In genomic region chr16:87012954-87013938, GRCh38 we compare ENCODE assay signal across 2 cellular contexts.
TF ChIP-seq lines count a peak whose summit lies in the region.

No MANE protein-coding gene starts in this region.

TF ChIP-seq in GM23338, 12 proteins besides CTCF, POLR2A, EP300 and RAD21:
- TF ChIP-seq NANOG (IDR thresholded peaks at IDR 0.05; ENCODE audit: borderline replicate concordance): no peak
- TF ChIP-seq, protein P1, sequence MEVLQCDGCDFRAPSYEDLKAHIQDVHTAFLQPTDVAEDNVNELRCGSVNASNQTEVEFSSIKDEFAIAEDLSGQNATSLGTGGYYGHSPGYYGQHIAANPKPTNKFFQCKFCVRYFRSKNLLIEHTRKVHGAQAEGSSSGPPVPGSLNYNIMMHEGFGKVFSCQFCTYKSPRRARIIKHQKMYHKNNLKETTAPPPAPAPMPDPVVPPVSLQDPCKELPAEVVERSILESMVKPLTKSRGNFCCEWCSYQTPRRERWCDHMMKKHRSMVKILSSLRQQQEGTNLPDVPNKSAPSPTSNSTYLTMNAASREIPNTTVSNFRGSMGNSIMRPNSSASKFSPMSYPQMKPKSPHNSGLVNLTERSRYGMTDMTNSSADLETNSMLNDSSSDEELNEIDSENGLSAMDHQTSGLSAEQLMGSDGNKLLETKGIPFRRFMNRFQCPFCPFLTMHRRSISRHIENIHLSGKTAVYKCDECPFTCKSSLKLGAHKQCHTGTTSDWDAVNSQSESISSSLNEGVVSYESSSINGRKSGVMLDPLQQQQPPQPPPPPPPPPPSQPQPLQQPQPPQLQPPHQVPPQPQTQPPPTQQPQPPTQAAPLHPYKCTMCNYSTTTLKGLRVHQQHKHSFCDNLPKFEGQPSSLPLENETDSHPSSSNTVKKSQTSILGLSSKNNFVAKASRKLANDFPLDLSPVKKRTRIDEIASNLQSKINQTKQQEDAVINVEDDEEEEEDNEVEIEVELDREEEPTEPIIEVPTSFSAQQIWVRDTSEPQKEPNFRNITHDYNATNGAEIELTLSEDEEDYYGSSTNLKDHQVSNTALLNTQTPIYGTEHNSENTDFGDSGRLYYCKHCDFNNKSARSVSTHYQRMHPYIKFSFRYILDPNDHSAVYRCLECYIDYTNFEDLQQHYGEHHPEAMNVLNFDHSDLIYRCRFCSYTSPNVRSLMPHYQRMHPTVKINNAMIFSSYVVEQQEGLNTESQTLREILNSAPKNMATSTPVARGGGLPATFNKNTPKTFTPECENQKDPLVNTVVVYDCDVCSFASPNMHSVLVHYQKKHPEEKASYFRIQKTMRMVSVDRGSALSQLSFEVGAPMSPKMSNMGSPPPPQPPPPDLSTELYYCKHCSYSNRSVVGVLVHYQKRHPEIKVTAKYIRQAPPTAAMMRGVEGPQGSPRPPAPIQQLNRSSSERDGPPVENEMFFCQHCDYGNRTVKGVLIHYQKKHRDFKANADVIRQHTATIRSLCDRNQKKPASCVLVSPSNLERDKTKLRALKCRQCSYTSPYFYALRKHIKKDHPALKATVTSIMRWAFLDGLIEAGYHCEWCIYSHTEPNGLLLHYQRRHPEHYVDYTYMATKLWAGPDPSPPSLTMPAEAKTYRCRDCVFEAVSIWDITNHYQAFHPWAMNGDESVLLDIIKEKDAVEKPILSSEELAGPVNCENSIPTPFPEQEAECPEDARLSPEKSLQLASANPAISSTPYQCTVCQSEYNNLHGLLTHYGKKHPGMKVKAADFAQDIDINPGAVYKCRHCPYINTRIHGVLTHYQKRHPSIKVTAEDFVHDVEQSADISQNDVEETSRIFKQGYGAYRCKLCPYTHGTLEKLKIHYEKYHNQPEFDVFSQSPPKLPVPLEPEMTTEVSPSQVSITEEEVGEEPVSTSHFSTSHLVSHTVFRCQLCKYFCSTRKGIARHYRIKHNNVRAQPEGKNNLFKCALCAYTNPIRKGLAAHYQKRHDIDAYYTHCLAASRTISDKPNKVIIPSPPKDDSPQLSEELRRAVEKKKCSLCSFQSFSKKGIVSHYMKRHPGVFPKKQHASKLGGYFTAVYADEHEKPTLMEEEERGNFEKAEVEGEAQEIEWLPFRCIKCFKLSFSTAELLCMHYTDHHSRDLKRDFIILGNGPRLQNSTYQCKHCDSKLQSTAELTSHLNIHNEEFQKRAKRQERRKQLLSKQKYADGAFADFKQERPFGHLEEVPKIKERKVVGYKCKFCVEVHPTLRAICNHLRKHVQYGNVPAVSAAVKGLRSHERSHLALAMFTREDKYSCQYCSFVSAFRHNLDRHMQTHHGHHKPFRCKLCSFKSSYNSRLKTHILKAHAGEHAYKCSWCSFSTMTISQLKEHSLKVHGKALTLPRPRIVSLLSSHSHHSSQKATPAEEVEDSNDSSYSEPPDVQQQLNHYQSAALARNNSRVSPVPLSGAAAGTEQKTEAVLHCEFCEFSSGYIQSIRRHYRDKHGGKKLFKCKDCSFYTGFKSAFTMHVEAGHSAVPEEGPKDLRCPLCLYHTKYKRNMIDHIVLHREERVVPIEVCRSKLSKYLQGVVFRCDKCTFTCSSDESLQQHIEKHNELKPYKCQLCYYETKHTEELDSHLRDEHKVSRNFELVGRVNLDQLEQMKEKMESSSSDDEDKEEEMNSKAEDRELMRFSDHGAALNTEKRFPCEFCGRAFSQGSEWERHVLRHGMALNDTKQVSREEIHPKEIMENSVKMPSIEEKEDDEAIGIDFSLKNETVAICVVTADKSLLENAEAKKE (CRISPR knock-in tag; IDR thresholded peaks at IDR 0.05): no peak
- TF ChIP-seq EZH2 (IDR thresholded peaks at IDR 0.05; ENCODE audit: low read depth, unreplicated experiment): no peak
- TF ChIP-seq, protein P2, sequence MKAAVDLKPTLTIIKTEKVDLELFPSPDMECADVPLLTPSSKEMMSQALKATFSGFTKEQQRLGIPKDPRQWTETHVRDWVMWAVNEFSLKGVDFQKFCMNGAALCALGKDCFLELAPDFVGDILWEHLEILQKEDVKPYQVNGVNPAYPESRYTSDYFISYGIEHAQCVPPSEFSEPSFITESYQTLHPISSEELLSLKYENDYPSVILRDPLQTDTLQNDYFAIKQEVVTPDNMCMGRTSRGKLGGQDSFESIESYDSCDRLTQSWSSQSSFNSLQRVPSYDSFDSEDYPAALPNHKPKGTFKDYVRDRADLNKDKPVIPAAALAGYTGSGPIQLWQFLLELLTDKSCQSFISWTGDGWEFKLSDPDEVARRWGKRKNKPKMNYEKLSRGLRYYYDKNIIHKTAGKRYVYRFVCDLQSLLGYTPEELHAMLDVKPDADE (IDR thresholded peaks at IDR 0.05): no peak
- TF ChIP-seq CREB1 (CRISPR knock-in tag; IDR thresholded peaks at IDR 0.05; ENCODE audit: low read depth): no peak

TF ChIP-seq in GM12878, 131 proteins besides CTCF, POLR2A, EP300 and RAD21:
- TF ChIP-seq USF1 (IDR thresholded peaks at IDR 0.05; ENCODE audit: borderline replicate concordance, extremely low read length, insufficient read depth, low read depth, low read length) (no peak), ZNF24 (IDR thresholded peaks at IDR 0.05) (peak; percentile 82)
